12 cellular contexts compared by ENCODE assay signal in the genomic region with DNA sequence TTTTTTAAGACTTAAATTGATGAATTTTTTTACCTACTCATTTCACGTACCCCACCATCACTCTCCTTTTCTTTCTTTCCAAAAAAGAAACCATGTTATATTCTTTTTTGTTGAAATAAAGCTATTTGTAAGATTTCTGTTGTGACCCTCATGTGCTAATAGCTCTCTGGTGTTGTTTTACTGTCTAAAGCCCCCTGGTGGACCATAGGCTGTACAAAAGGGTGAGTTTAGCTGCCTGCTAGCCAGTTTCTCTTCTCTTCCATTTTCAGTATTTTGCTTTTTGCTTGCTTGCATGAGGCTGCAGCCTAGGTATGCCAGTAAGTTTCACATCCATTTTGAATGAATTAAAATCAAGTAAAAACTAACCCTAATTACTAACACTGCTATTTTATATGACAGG. TPM values are rescaled to one million over a fixed set of nuclear protein-coding genes. Genes with fewer than 3 reads are reported as not detected.
DNase-seq lines count a peak whose midpoint lies in the region; ATAC-seq and TF ChIP-seq lines count a peak whose summit lies in the region.
"Had no signal": no experiment of that assay in that cellular context is flagged by ENCODE, and none has a peak within 500 bp of the region (broad histone marks: within the 10 kb centered on the region; RNA-seq: fewer than 3 reads in every experiment).

No MANE protein-coding gene starts in this region.

- no peak overlapping the region for H3K27ac Mint-ChIP-seq in stimulated activated naive CD8-positive, alpha-beta T cell treated with anti-CD3 and anti-CD28 coated beads, Interleukin-15, amount 100 ng/mL, for 72 hours
- H3K27ac Mint-ChIP-seq: activated naive CD8-positive, alpha-beta T cell treated with anti-CD3 and anti-CD28 coated beads, Interleukin-2, amount 10 ng/mL, durations not matched to agents 7 days and 5 days had no signal

- H3K9me3 Mint-ChIP-seq in stimulated activated naive CD8-positive, alpha-beta T cell treated with anti-CD3 and anti-CD28 coated beads, Interleukin-15, amount 100 ng/mL, for 72 hours, result no peaks in the 10 kb centered on the region
- H3K9me3 Mint-ChIP-seq: activated naive CD8-positive, alpha-beta T cell treated with anti-CD3 and anti-CD28 coated beads, Interleukin-2, amount 10 ng/mL, durations not matched to agents 7 days and 5 days had no signal

- H3K4me1 ChIP-seq in BE2C, result no peaks in the 10 kb centered on the region
- peaks cover 0 to 4% of the 10 kb centered on the region in 2 donors for H3K4me1 ChIP-seq in right atrium auricular region

- H3K9me3 ChIP-seq in BE2C (no peaks in the 10 kb centered on the region), SU-DHL-6 (ENCODE audit: insufficient read depth, low read length) (no peaks in the 10 kb centered on the region), right atrium auricular region (no peaks in the 10 kb centered on the region)

- no peak overlapping the region for H3K4me3 Mint-ChIP-seq in stimulated activated naive CD8-positive, alpha-beta T cell treated with anti-CD3 and anti-CD28 coated beads, Interleukin-15, amount 100 ng/mL, for 72 hours
- H3K4me3 Mint-ChIP-seq: activated naive CD8-positive, alpha-beta T cell treated with anti-CD3 and anti-CD28 coated beads, Interleukin-2, amount 10 ng/mL, durations not matched to agents 7 days and 5 days had no signal

- H3K4me2 ChIP-seq in SU-DHL-6 (ENCODE audit: low read depth, low read length, poor library complexity, severe bottlenecking), result no peak overlapping the region

- H3K4me1 Mint-ChIP-seq in stimulated activated naive CD8-positive, alpha-beta T cell treated with anti-CD3 and anti-CD28 coated beads, Interleukin-15, amount 100 ng/mL, for 72 hours, result peaks cover 19% of the 10 kb centered on the region

- no peaks in the 10 kb centered on the region for H3K9me2 ChIP-seq in SU-DHL-6 (replicated peaks; ENCODE audit: insufficient read depth, low read length)

- H3F3A ChIP-seq in SU-DHL-6 (ENCODE audit: insufficient read depth), result no peaks in the 10 kb centered on the region

- H2AFZ ChIP-seq in SU-DHL-6 (ENCODE audit: low read depth, low read length, severe bottlenecking), result no peak overlapping the region

- no peak overlapping the region for H3K4me3 ChIP-seq in BE2C (ENCODE audit: low read depth, low read length)
- no peak overlapping the region for H3K4me3 ChIP-seq in H7 (ENCODE audit: insufficient read depth, low read depth, low read length)
- no peak overlapping the region for H3K4me3 ChIP-seq in SU-DHL-6 (ENCODE audit: insufficient read depth, low read length, poor library complexity, severe bottlenecking)
- H3K4me3 ChIP-seq in foreskin fibroblast (ENCODE audit: low read depth in 1 of 2, low read length in 2 of 2), result no peak overlapping the region
- no peak overlapping the region for H3K4me3 ChIP-seq in right atrium auricular region

- no peaks in the 10 kb centered on the region for H3K79me2 ChIP-seq in SU-DHL-6 (ENCODE audit: insufficient read depth, low read length)

- H3K36me3 ChIP-seq in BE2C (no peaks in the 10 kb centered on the region), H7 (replicated peaks; ENCODE audit: control insufficient read depth, insufficient read depth, low read length) (no peaks in the 10 kb centered on the region), SU-DHL-6 (ENCODE audit: low read length) (no peaks in the 10 kb centered on the region), right atrium auricular region (no peaks in the 10 kb centered on the region)

- H3K27me3 ChIP-seq in BE2C (no peaks in the 10 kb centered on the region), H7 (ENCODE audit: control insufficient read depth, insufficient read depth, low read length) (no peaks in the 10 kb centered on the region), SU-DHL-6 (ENCODE audit: low read length) (no peaks in the 10 kb centered on the region), right atrium auricular region (no peaks in the 10 kb centered on the region)

- no peak overlapping the region for H3K9ac ChIP-seq in SU-DHL-6 (ENCODE audit: low read length)

- TF ChIP-seq CTCF in BE2C (IDR thresholded peaks at IDR 0.05; ENCODE audit: low read depth, low read length) (peak; percentile 52), SU-DHL-6 (IDR thresholded peaks at IDR 0.05; ENCODE audit: insufficient read depth, low read length, poor library complexity, severe bottlenecking) (peak; percentile 20), foreskin fibroblast (IDR thresholded peaks at IDR 0.05; ENCODE audit: low read depth, low read length) (peak; percentile 40), GM13976 (IDR thresholded peaks at IDR 0.05; ENCODE audit: borderline replicate concordance, control extremely low read depth, extremely low read depth, insufficient read depth, missing control alignments) (no peak), right atrium auricular region (IDR thresholded peaks at IDR 0.05) (no peak)

- peak; percentile 19 for DNase-seq in BE2C
- DNase-seq in H7, result peak; percentile 43
- no peak for DNase-seq in foreskin fibroblast
- no peak for DNase-seq in GM13976 (ENCODE audit: low spot score)
- DNase-seq in right atrium auricular region (ENCODE audit: low spot score), result no peak
- DNase-seq in stimulated activated naive CD8-positive, alpha-beta T cell treated with anti-CD3 and anti-CD28 coated beads, Interleukin-15, amount 100 ng/mL, for 72 hours, result no peak
- DNase-seq: activated CD4-positive, CD25-positive, alpha-beta regulatory T cell treated with anti-CD3 and anti-CD28 coated beads, Interleukin-2, amount 50 U/mL, for 72 hours; activated naive CD8-positive, alpha-beta T cell treated with anti-CD3 and anti-CD28 coated beads, Interleukin-2, amount 10 ng/mL, durations not matched to agents 7 days and 5 days; GF-D8; NCI-H524 treated with DMSO at 0.1 percent for 48 hours had no signal

- H3K27ac ChIP-seq in SU-DHL-6 (ENCODE audit: low read depth, low read length) (no peak overlapping the region), right atrium auricular region (no peak overlapping the region)

- no peaks in the 10 kb centered on the region for H4K20me1 ChIP-seq in SU-DHL-6 (ENCODE audit: low read depth, low read length)

- ATAC-seq in GM21423 (IDR thresholded peaks at IDR 0.05; ENCODE audit: unreplicated experiment), result no peak
- ATAC-seq in stimulated activated naive CD8-positive, alpha-beta T cell treated with anti-CD3 and anti-CD28 coated beads, Interleukin-15, amount 100 ng/mL, for 72 hours, result no peak

- in situ Hi-C loops in GM13976 (cut with MboI; ENCODE audit: low sequenced_read_pairs, unreplicated experiment), result no loop called here

- peaks cover 10% of the 10 kb centered on the region for H3K27me3 Mint-ChIP-seq in stimulated activated naive CD8-positive, alpha-beta T cell treated with anti-CD3 and anti-CD28 coated beads, Interleukin-15, amount 100 ng/mL, for 72 hours

RNA-seq across cellular contexts. Expression of a gene that starts 15.6 kb away (rescaled TPM):
- 29.4 TPM for polyA plus RNA-seq in BE2C (2012; ENCODE audit: insufficient read depth, insufficient read length, low read depth)
- total RNA-seq in H7 (2014; rRNA removed; shearing (Covaris generic)), result 69.0 and 78.4 TPM in 2 replicates
- total RNA-seq in right atrium auricular region, result 10 to 100 TPM; 84.3 to 97.9 TPM

RNA-seq across cellular contexts. Expression of a gene that starts 28.6 kb away (rescaled TPM):
- polyA plus RNA-seq in BE2C (2012; ENCODE audit: insufficient read depth, insufficient read length, low read depth), result 4.0 TPM
- total RNA-seq in H7 (2014; rRNA removed; shearing (Covaris generic)), result 1.2 and 2.8 TPM in 2 replicates
- total RNA-seq in right atrium auricular region, result 10 to 100 TPM; 11.7 to 17.8 TPM

Comparison
In these comparisons a context has a peak if more than half of its experiments do, and no peak if none do; other contexts are left out.
1. DNase-seq: peak in BE2C (single experiment) and H7 (single experiment); none in foreskin fibroblast (0 of 2), GM13976 (single experiment), right atrium auricular region (single experiment) and stimulated activated naive CD8-positive, alpha-beta T cell treated with anti-CD3 and anti-CD28 coated beads, Interleukin-15, amount 100 ng/mL, for 72 hours (0 of 2).
2. CTCF ChIP-seq: peak in BE2C (single experiment), SU-DHL-6 (single experiment) and foreskin fibroblast (single experiment); none in GM13976 (single experiment) and right atrium auricular region (0 of 2).